In genomic region chrX:16807548-16807947, GRCh38 we compare ENCODE assay signal across 9 cellular contexts. TPM values are rescaled to one million over a fixed set of nuclear protein-coding genes. Genes with fewer than 3 reads are reported as not detected.
DNase-seq lines count a peak whose midpoint lies in the region; ATAC-seq and TF ChIP-seq lines count a peak whose summit lies in the region.
"Had no signal": no experiment of that assay in that cellular context is flagged by ENCODE, and none has a peak within 500 bp of the region (broad histone marks: within the 10 kb centered on the region; RNA-seq: fewer than 3 reads in every experiment).

No MANE protein-coding gene starts in this region.

- POLR2A ChIA-PET in HEK293 (lab: Yijun Ruan, JAX): interaction anchor here (1.3 to 1.9 kb wide), 4 partner anchors 19 to 88 kb away, joined by 4 to 8 read pairs (median 6); partner anchors contain the start of genes RBBP7 and SYAP1

- H3K36me3 ChIP-seq in ACC112 (ENCODE audit: insufficient read depth, low read length) (no peaks in the 10 kb centered on the region), HEK293 (ENCODE audit: control insufficient read depth in 2 of 2, insufficient read depth in 1 of 2, low read length in 2 of 2) (peaks cover 4 to 28% of the 10 kb centered on the region in 2 experiments), left lung (no peaks in the 10 kb centered on the region)

- in situ Hi-C loops in T47D (cut with HindIII; ENCODE audit: low pct_unique_long_range_greater_than_20kb, low sequenced_read_pairs): no loop called here

- no peak overlapping the region for H2AFZ ChIP-seq in ACC112 (ENCODE audit: low read length, unreplicated experiment)

- intact Hi-C loops in left lung (cut with DNase I): no loop called here

- H3K27ac ChIP-seq in ACC112 (ENCODE audit: low read depth, low read length): peak overlapping the region; percentile 67
- H3K27ac ChIP-seq in HEK293 (ENCODE audit: extremely low read depth, low read depth, low read length): no peak overlapping the region
- H3K27ac ChIP-seq in left lung: peak overlapping the region; percentile 57 to 60

- H3K4me3 ChIP-seq in ACC112 (ENCODE audit: low read depth, low read length) (peak overlapping the region; percentile 83), HEK293 (ENCODE audit: low read depth, low read length) (no peak overlapping the region), left lung (no peak overlapping the region)

- no peaks in the 10 kb centered on the region for H3K27me3 ChIP-seq in ACC112 (ENCODE audit: insufficient read depth, low read length)
- H3K27me3 ChIP-seq in left lung: no peaks in the 10 kb centered on the region

- TF ChIP-seq CTCF in HEK293 (tag by site-specific recombination; IDR thresholded peaks at IDR 0.05) (no peak), left lung (IDR thresholded peaks at IDR 0.05) (no peak)

- CTCF ChIA-PET in HEK293 (lab: Yijun Ruan, JAX): interaction anchor here (0.6 to 4.4 kb wide), 13 partner anchors 10 to 888 kb away, joined by 3 to 16 read pairs (median 5); no protein-coding TSS in a partner anchor

- H3K9me3 ChIP-seq in HEK293 (ENCODE audit: control insufficient read depth, insufficient read depth, low read depth, low read length) (no peaks in the 10 kb centered on the region), left lung (no peaks in the 10 kb centered on the region)

- DNase-seq in T47D (ENCODE audit: low read depth in 1 of 2, low spot score in 1 of 2) (peak; percentile 31 to 67), left lung (no peak), hippocampal formation (lab: John Stamatoyannopoulos, UW) (no peak)
- DNase-seq: activated naive CD4-positive, alpha-beta T cell treated with anti-CD3 and anti-CD28 coated beads, Interleukin-2, amount 50 U/mL, for 16 hours had no signal

- H3K4me1 ChIP-seq in ACC112 (ENCODE audit: control insufficient read depth, insufficient read depth, low read length, unreplicated experiment) (peaks cover 17% of the 10 kb centered on the region), HEK293 (ENCODE audit: control insufficient read depth, insufficient read depth, low read length) (peaks cover 9% of the 10 kb centered on the region), left lung (peaks cover 7 to 8% of the 10 kb centered on the region in 2 donors)

- peak; percentile 80 for ATAC-seq in left lung
- no peak for ATAC-seq in GM19455 (IDR thresholded peaks at IDR 0.05; ENCODE audit: unreplicated experiment)
- no peak for ATAC-seq in GM21367 (IDR thresholded peaks at IDR 0.05; ENCODE audit: unreplicated experiment)
- ATAC-seq in HG03039 (IDR thresholded peaks at IDR 0.05; ENCODE audit: unreplicated experiment): no peak

- H3K79me2 ChIP-seq in ACC112 (ENCODE audit: control insufficient read depth, insufficient read depth, low read length, unreplicated experiment): peaks cover 53% of the 10 kb centered on the region

TF ChIP-seq in HEK293, 187 proteins besides CTCF, POLR2A, EP300 and RAD21:
- TF ChIP-seq KLF7 (tag by site-specific recombination; IDR thresholded peaks at IDR 0.05; ENCODE audit: borderline replicate concordance): no peak
- no peak for TF ChIP-seq TSHZ1 (tag by site-specific recombination; IDR thresholded peaks at IDR 0.05; ENCODE audit: borderline replicate concordance)
- TF ChIP-seq ZSCAN18 (tag by site-specific recombination; IDR thresholded peaks at IDR 0.05): no peak
- TF ChIP-seq IKZF3 (tag by site-specific recombination; IDR thresholded peaks at IDR 0.05): 0 out of 2 replicates have a peak, but pooled peaks have one; percentile 46
- no peak for TF ChIP-seq MYNN (tag by site-specific recombination; IDR thresholded peaks at IDR 0.05; ENCODE audit: borderline replicate concordance)

RNA-seq across cellular contexts. Expression of gene TXLNG, which starts 21.3 kb away (rescaled TPM):
- 10 to 100 TPM in 1 of 2 donors, 1 to 10 TPM in 1; 9.6 to 11.3 TPM for total RNA-seq in left lung

Comparison
In these comparisons a context has a peak if more than half of its experiments do, and no peak if none do; other contexts are left out.
1. DNase-seq: peak in T47D (2 of 2); none in left lung (0 of 2) and hippocampal formation (0 of 2).